ENCODE assay signal across 19 cellular contexts in genomic region chr20:57802877-57803717, GRCh38.
DNase-seq lines count a peak whose midpoint lies in the region; ATAC-seq, FAIRE-seq and TF ChIP-seq lines count a peak whose summit lies in the region.
"Had no signal": no experiment of that assay in that cellular context is flagged by ENCODE, and none has a peak within 500 bp of the region (broad histone marks: within the 10 kb centered on the region; RNA-seq: fewer than 3 reads in every experiment).

No MANE protein-coding gene starts in this region.

- H3K4me2 ChIP-seq in A549 (no peak overlapping the region), neural cell (ENCODE audit: low read length) (no peak overlapping the region)
- H3K4me2 ChIP-seq: KMS-11 had no signal

- no peaks in the 10 kb centered on the region for H3K9me3 Mint-ChIP-seq in stimulated activated naive CD8-positive, alpha-beta T cell treated with anti-CD3 and anti-CD28 coated beads, Interleukin-15, amount 100 ng/mL, for 72 hours

- peak overlapping the region in 1 of 2 experiments; percentile 59; a peak in 2 of 6 replicates for H3K27ac ChIP-seq in A549
- H3K27ac ChIP-seq in neural cell (ENCODE audit: low read length) = no peak overlapping the region
- H3K27ac ChIP-seq: HL-60, KMS-11 had no signal

- CTCF ChIA-PET in A549 (lab: Yijun Ruan, JAX) = interaction anchor here (0.7 to 1.2 kb wide), 2 partner anchors 10 to 31 kb away, joined by 3 to 4 read pairs; no protein-coding TSS in a partner anchor

- H3K4me3 Mint-ChIP-seq in stimulated activated naive CD8-positive, alpha-beta T cell treated with anti-CD3 and anti-CD28 coated beads, Interleukin-15, amount 100 ng/mL, for 72 hours = no peak overlapping the region

- H3K79me2 ChIP-seq in neural cell (replicated peaks; ENCODE audit: insufficient read depth, low read length) = no peaks in the 10 kb centered on the region

- H3K4me1 ChIP-seq in A549 = no peaks in the 10 kb centered on the region
- H3K4me1 ChIP-seq: BE2C had no signal

- no peak for TF ChIP-seq RAD21 in A549 (conservative IDR thresholded peaks at IDR 0.05 in 1 of 2, IDR thresholded peaks at IDR 0.05 in 1 of 2)
- no peak for TF ChIP-seq RAD21 in neural cell (conservative IDR thresholded peaks at IDR 0.05)

- POLR2A ChIA-PET in A549 (lab: Yijun Ruan, JAX) = no interaction called here

- no peak for TF ChIP-seq POLR2A in A549 (IDR thresholded peaks at IDR 0.05; ENCODE audit: low read length)

- DNase-seq in A549 (ENCODE audit: low read depth in 1 of 2, low spot score in 1 of 2) = no peak
- no peak for DNase-seq in HTR-8/SVneo (ENCODE audit: insufficient read length, low spot score)
- peak; percentile 6 for DNase-seq in choroid plexus epithelial cell (ENCODE audit: low read depth)
- DNase-seq in HT-29 (ENCODE audit: low spot score) = no peak
- no peak for DNase-seq in stimulated activated naive CD8-positive, alpha-beta T cell treated with anti-CD3 and anti-CD28 coated beads, Interleukin-15, amount 100 ng/mL, for 72 hours
- no peak for DNase-seq in stimulated activated naive CD4-positive, alpha-beta T cell treated with Interleukin-2 at 50 U/mL for 16 hours (lab: John Stamatoyannopoulos, UW)
- DNase-seq: BE2C, EL, GF-D8, NCI-H1105, NCI-H2081 treated with DMSO at 0.1 percent for 48 hours, NCI-H446, NCI-H526, SHP77 had no signal

- H3K9me3 ChIP-seq in A549 (no peaks in the 10 kb centered on the region), neural cell (ENCODE audit: low read length) (no peaks in the 10 kb centered on the region)
- H3K9me3 ChIP-seq: BE2C had no signal

- no peaks in the 10 kb centered on the region for H3K27me3 ChIP-seq in neural cell (ENCODE audit: insufficient read depth, low read depth, low read length)
- H3K27me3 ChIP-seq: BE2C had no signal

- no peak overlapping the region for H3K27ac Mint-ChIP-seq in stimulated activated naive CD8-positive, alpha-beta T cell treated with anti-CD3 and anti-CD28 coated beads, Interleukin-15, amount 100 ng/mL, for 72 hours

- TF ChIP-seq CTCF in A549 (IDR thresholded peaks at IDR 0.05) (no peak), choroid plexus epithelial cell (conservative IDR thresholded peaks at IDR 0.05; ENCODE audit: low read depth, low read length) (no peak), neural cell (IDR thresholded peaks at IDR 0.05; ENCODE audit: poor library complexity, severe bottlenecking) (peak; percentile 33)

- no peaks in the 10 kb centered on the region for H3K27me3 Mint-ChIP-seq in stimulated activated naive CD8-positive, alpha-beta T cell treated with anti-CD3 and anti-CD28 coated beads, Interleukin-15, amount 100 ng/mL, for 72 hours

- no peak overlapping the region for H2AFZ ChIP-seq in neural cell (ENCODE audit: low read depth, low read length)

- H3K36me3 ChIP-seq in neural cell (ENCODE audit: insufficient read depth, low read length) = no peaks in the 10 kb centered on the region
- H3K36me3 ChIP-seq: BE2C had no signal

- FAIRE-seq in A549 (lab: Jason Lieb, UNC) (no peak), HTR-8/SVneo (lab: Jason Lieb, UNC) (peak; percentile 85)
- FAIRE-seq: H54 had no signal

- H3K9me2 ChIP-seq in neural cell (ENCODE audit: insufficient read depth, low read length) = no peaks in the 10 kb centered on the region

- 81% methylated on average over 10 of the region's 14 CpGs for WGBS in A549 (ENCODE audit: missing lambda C conversion rate)

- H3K4me3 ChIP-seq in A549 (no peak overlapping the region), choroid plexus epithelial cell (ENCODE audit: low read depth, low read length) (no peak overlapping the region), neural cell (ENCODE audit: low read length) (no peak overlapping the region)

- H4K20me1 ChIP-seq in neural cell (ENCODE audit: insufficient read depth) = no peaks in the 10 kb centered on the region

- no peak for TF ChIP-seq EP300 in A549 (IDR thresholded peaks at IDR 0.05)
- no peak for TF ChIP-seq EP300 in neural cell (conservative IDR thresholded peaks at IDR 0.05; ENCODE audit: poor library complexity, severe bottlenecking)

- no peaks in the 10 kb centered on the region for H3F3A ChIP-seq in neural cell (ENCODE audit: insufficient read depth, low read length, poor library complexity, severe bottlenecking)

- no peaks in the 10 kb centered on the region for H3K4me1 Mint-ChIP-seq in stimulated activated naive CD8-positive, alpha-beta T cell treated with anti-CD3 and anti-CD28 coated beads, Interleukin-15, amount 100 ng/mL, for 72 hours

- ATAC-seq in A549 (peak; percentile 44; a peak in 1 of 6 replicates), HG02870 (IDR thresholded peaks at IDR 0.05; ENCODE audit: unreplicated experiment) (no peak)
- ATAC-seq in stimulated activated naive CD8-positive, alpha-beta T cell treated with anti-CD3 and anti-CD28 coated beads, Interleukin-15, amount 100 ng/mL, for 72 hours = no peak

- H3K9ac ChIP-seq in neural cell (ENCODE audit: low read length) = no peak overlapping the region
- H3K9ac ChIP-seq: KMS-11 had no signal

TF ChIP-seq in A549, 52 proteins besides CTCF, POLR2A, EP300 and RAD21:
- TF ChIP-seq KDM1A (IDR thresholded peaks at IDR 0.05; ENCODE audit: low read depth) = no peak
- no peak for TF ChIP-seq PBX3 (IDR thresholded peaks at IDR 0.05)
- no peak for TF ChIP-seq KDM5A (IDR thresholded peaks at IDR 0.05)
- no peak for TF ChIP-seq MAX (IDR thresholded peaks at IDR 0.05)
- no peak for TF ChIP-seq CHD4 (IDR thresholded peaks at IDR 0.05; ENCODE audit: borderline replicate concordance)
- no peak for TF ChIP-seq HOXB5 (CRISPR knock-in tag; IDR thresholded peaks at IDR 0.05)
- TF ChIP-seq MAFK (IDR thresholded peaks at IDR 0.05; ENCODE audit: partially characterized antibody) = peak; percentile 35

TF ChIP-seq in neural cell, 6 proteins besides CTCF, POLR2A, EP300 and RAD21:
- no peak for TF ChIP-seq EZH2 (IDR thresholded peaks at IDR 0.05; ENCODE audit: borderline replicate concordance, insufficient read depth, low read length, poor library complexity, severe bottlenecking)
- TF ChIP-seq MXI1 (conservative IDR thresholded peaks at IDR 0.05; ENCODE audit: poor library complexity, severe bottlenecking) = no peak
- TF ChIP-seq REST (IDR thresholded peaks at IDR 0.05; ENCODE audit: borderline replicate concordance) = no peak
- no peak for TF ChIP-seq TAF1 (IDR thresholded peaks at IDR 0.05; ENCODE audit: low read depth)
- no peak for TF ChIP-seq POLR2AphosphoS5 (IDR thresholded peaks at IDR 0.05)
- no peak for TF ChIP-seq SMC3 (conservative IDR thresholded peaks at IDR 0.05; ENCODE audit: poor library complexity)

Comparison
In these comparisons a context has a peak if more than half of its experiments do, and no peak if none do; other contexts are left out.
1. ATAC-seq: peak in A549 (2 of 2); none in HG02870 (single experiment) and stimulated activated naive CD8-positive, alpha-beta T cell treated with anti-CD3 and anti-CD28 coated beads, Interleukin-15, amount 100 ng/mL, for 72 hours (single experiment).